Comparison of ENCODE assay signal across 1 cellular context in the genomic region with DNA sequence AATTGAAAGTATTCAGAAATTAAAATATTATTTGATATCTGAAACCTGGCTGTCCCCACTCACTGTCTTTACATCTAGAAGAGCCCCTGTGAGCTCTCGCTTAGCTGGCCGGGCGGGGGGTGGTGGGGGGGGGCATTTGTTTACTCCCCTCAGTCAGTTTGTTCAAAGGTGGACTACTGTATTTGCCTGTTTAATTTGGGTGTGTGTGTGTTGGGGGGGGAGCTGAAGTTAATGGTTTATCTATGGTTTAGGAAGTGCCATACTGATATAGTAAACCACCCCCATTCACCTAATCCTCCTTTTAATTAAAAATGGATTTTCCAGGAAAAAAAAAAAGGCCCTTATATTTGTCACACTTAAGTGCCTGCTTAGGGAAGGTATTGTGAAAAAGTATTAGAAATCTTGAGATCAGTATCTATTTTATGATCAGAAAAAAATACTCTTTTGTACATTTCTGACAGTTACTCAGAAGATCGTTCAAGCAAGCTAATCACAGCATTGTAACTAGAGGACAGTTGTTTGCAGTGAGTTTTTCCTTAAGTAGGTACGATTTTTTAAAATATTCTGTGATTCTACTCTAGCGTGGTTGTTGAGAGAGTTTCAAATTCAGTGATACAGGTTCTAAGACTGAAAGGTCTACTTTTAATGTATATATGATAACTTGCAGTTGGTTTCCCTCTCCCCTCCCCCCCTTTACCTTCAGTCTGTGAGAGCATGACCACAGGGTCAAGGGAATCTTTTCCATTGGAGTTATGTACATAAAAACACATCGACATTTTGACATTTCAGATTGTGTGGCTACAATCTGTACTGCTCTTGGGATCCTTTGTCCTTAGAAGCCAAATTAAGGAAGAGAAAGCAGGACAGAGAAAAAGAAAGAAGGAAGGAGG.
TF ChIP-seq lines count a peak whose summit lies in the region.

No MANE protein-coding gene starts in this region.

TF ChIP-seq in HepG2, 621 proteins besides CTCF, POLR2A, EP300 and RAD21 (continued from another document and continues in another):
- TF ChIP-seq CEBPG (CRISPR knock-in tag; IDR thresholded peaks at IDR 0.05) (0 out of 2 replicates have a peak, but pooled peaks have one; percentile 12), ZNF350 (CRISPR knock-in tag; IDR thresholded peaks at IDR 0.05; ENCODE audit: borderline replicate concordance, low read depth) (no peak), TCF12 (IDR thresholded peaks at IDR 0.05) (no peak), TCF12 (CRISPR knock-in tag; IDR thresholded peaks at IDR 0.05) (no peak), MBNL3 (CRISPR knock-in tag; conservative IDR thresholded peaks at IDR 0.05) (no peak), HHEX (CRISPR knock-in tag; IDR thresholded peaks at IDR 0.05) (peak; percentile 26; the same call in 1 of the 2 replicates), ZNF326 (CRISPR knock-in tag; IDR thresholded peaks at IDR 0.05; ENCODE audit: borderline replicate concordance) (no peak), SP2 (CRISPR knock-in tag; IDR thresholded peaks at IDR 0.05) (no peak), ZNF574 (CRISPR knock-in tag; IDR thresholded peaks at IDR 0.05) (no peak), ZNF784 (CRISPR knock-in tag; IDR thresholded peaks at IDR 0.05; ENCODE audit: borderline replicate concordance) (no peak), MED1 (CRISPR knock-in tag; IDR thresholded peaks at IDR 0.05) (peak; percentile 9), ZNF275 (CRISPR knock-in tag; IDR thresholded peaks at IDR 0.05; ENCODE audit: borderline replicate concordance) (no peak), GATAD2A (CRISPR knock-in tag; IDR thresholded peaks at IDR 0.05) (peak; percentile 25), MEIS1 (CRISPR knock-in tag; IDR thresholded peaks at IDR 0.05; ENCODE audit: borderline replicate concordance) (0 out of 2 replicates have a peak, but pooled peaks have one; percentile 59), TARDBP (CRISPR knock-in tag; IDR thresholded peaks at IDR 0.05) (peak; percentile 18; the same call in 1 of the 2 replicates), RBAK (CRISPR knock-in tag; IDR thresholded peaks at IDR 0.05) (no peak), KDM5A (IDR thresholded peaks at IDR 0.05; ENCODE audit: borderline replicate concordance, low read length) (peak; percentile 45; the same call in 1 of the 2 replicates), ZBTB7A (CRISPR knock-in tag; IDR thresholded peaks at IDR 0.05) (no peak), TBP (CRISPR knock-in tag; IDR thresholded peaks at IDR 0.05) (no peak), ZNF207 (IDR thresholded peaks at IDR 0.05; ENCODE audit: borderline replicate concordance) (no peak), BCL6 (CRISPR knock-in tag; IDR thresholded peaks at IDR 0.05) (peak; percentile 52; the same call in 1 of the 2 replicates), BCLAF1 (IDR thresholded peaks at IDR 0.05) (no peak), ATF3 (CRISPR knock-in tag; IDR thresholded peaks at IDR 0.05) (no peak), NCOA2 (CRISPR knock-in tag; IDR thresholded peaks at IDR 0.05) (peak; percentile 36), IRF2 (CRISPR knock-in tag; IDR thresholded peaks at IDR 0.05) (0 out of 2 replicates have a peak, but pooled peaks have one; percentile 15), DPF2 (CRISPR knock-in tag; IDR thresholded peaks at IDR 0.05; ENCODE audit: borderline replicate concordance, low read depth) (0 out of 2 replicates have a peak, but pooled peaks have one; percentile 37), HNF1B (CRISPR knock-in tag; IDR thresholded peaks at IDR 0.05) (no peak), AGO2 (optimal IDR thresholded peaks at IDR 0.05; ENCODE audit: low read depth, low read length) (no peak), ZNF75D (CRISPR knock-in tag; IDR thresholded peaks at IDR 0.05; ENCODE audit: borderline replicate concordance) (no peak), NFE2 (CRISPR knock-in tag; IDR thresholded peaks at IDR 0.05) (no peak), ZNF33A (CRISPR knock-in tag; IDR thresholded peaks at IDR 0.05; ENCODE audit: borderline replicate concordance) (no peak), RFXAP (CRISPR knock-in tag; IDR thresholded peaks at IDR 0.05; ENCODE audit: borderline replicate concordance) (no peak), MLLT10 (CRISPR knock-in tag; IDR thresholded peaks at IDR 0.05) (no peak), SOX13 (IDR thresholded peaks at IDR 0.05) (no peak), SOX13 (CRISPR knock-in tag; conservative IDR thresholded peaks at IDR 0.05 in 1 of 2, IDR thresholded peaks at IDR 0.05 in 1 of 2) (peak in 1 of 2 experiments; percentile 74; a peak in 2 of 4 replicates), ZNF253 (CRISPR knock-in tag; IDR thresholded peaks at IDR 0.05; ENCODE audit: borderline replicate concordance) (no peak), MAFF (IDR thresholded peaks at IDR 0.05; ENCODE audit: low read depth, low read length) (no peak), NCOA5 (CRISPR knock-in tag; IDR thresholded peaks at IDR 0.05) (no peak), BHLHE40 (IDR thresholded peaks at IDR 0.05; ENCODE audit: low read length) (no peak), FOXP4 (CRISPR knock-in tag; IDR thresholded peaks at IDR 0.05) (peak; percentile 80), ZBTB20 (CRISPR knock-in tag; IDR thresholded peaks at IDR 0.05; ENCODE audit: borderline replicate concordance, low read depth) (peak; percentile 90; the same call in 1 of the 2 replicates)
- TF ChIP-seq, protein P1, sequence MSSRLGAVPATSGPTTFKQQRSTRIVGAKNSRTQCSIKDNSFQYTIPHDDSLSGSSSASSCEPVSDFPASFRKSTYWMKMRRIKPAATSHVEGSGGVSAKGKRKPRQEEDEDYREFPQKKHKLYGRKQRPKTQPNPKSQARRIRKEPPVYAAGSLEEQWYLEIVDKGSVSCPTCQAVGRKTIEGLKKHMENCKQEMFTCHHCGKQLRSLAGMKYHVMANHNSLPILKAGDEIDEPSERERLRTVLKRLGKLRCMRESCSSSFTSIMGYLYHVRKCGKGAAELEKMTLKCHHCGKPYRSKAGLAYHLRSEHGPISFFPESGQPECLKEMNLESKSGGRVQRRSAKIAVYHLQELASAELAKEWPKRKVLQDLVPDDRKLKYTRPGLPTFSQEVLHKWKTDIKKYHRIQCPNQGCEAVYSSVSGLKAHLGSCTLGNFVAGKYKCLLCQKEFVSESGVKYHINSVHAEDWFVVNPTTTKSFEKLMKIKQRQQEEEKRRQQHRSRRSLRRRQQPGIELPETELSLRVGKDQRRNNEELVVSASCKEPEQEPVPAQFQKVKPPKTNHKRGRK (CRISPR knock-in tag; IDR thresholded peaks at IDR 0.05) = no peak
- TF ChIP-seq, protein P2, sequence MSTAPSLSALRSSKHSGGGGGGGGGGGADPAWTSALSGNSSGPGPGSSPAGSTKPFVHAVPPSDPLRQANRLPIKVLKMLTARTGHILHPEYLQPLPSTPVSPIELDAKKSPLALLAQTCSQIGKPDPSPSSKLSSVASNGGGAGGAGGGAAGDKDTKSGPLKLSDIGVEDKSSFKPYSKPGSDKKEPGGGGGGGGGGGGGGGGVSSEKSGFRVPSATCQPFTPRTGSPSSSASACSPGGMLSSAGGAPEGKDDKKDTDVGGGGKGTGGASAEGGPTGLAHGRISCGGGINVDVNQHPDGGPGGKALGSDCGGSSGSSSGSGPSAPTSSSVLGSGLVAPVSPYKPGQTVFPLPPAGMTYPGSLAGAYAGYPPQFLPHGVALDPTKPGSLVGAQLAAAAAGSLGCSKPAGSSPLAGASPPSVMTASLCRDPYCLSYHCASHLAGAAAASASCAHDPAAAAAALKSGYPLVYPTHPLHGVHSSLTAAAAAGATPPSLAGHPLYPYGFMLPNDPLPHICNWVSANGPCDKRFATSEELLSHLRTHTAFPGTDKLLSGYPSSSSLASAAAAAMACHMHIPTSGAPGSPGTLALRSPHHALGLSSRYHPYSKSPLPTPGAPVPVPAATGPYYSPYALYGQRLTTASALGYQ (CRISPR knock-in tag; IDR thresholded peaks at IDR 0.05) = peak; percentile 49; the same call in 1 of the 2 replicates
- TF ChIP-seq, protein P3, sequence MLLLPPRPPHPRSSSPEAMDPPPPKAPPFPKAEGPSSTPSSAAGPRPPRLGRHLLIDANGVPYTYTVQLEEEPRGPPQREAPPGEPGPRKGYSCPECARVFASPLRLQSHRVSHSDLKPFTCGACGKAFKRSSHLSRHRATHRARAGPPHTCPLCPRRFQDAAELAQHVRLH (CRISPR knock-in tag; IDR thresholded peaks at IDR 0.05; ENCODE audit: borderline replicate concordance, low read depth) = no peak
